9 cellular contexts compared by ENCODE assay signal in the genomic region with DNA sequence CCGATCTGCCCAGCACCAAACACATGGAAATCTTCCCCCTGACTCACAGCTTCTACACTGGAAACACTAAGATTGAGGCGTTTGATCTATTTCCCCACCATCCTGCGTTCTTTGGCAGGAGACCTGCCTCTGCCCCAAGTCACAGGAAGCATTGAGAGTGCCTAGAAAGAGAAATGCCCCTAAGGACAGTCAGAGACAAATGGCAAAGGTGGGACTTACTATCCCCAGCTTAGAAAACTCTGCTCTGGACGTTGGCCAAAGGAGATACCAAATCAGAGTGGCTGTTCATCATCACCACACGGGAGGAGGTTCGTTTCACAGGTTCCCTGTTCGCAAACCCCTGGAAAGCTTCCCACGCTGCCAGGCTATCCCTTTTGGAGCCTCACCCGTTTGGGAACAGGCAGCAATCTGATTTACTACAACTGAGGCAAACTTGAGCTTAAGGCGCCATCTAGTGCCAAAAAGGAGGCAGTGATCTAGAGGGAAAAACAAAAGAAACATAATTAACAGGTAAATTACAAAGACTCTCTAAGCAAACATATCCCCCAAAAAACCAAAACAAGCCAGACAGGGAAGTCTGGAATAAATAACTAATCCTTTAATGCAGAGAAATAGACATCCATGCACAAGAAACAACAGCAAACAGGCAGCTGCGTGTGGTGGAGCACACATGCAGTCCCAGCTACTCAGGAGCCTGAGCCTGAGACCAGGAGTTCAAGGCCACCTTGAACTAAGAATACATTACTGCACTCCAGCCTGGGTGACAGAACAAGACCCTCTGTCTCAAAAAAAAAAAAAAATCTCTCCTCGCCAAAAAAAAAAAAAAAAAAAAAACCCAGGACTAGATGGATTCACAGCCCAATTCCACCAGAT. TPM values are rescaled to one million over a fixed set of nuclear protein-coding genes. Genes with fewer than 3 reads are reported as not detected.
DNase-seq lines count a peak whose midpoint lies in the region; ATAC-seq and TF ChIP-seq lines count a peak whose summit lies in the region.
"Had no signal": no experiment of that assay in that cellular context is flagged by ENCODE, and none has a peak within 500 bp of the region (broad histone marks: within the 10 kb centered on the region; RNA-seq: fewer than 3 reads in every experiment).

No MANE protein-coding gene starts in this region.

- POLR2A ChIA-PET in PC-3 (lab: Charles Lee; ENCODE audit: unreplicated experiment): no interaction called here

- intact Hi-C loops in Calu3 (cut with micrococcal nuclease; ENCODE audit: unreplicated experiment): loop anchor here (1.0 to 5.0 kb wide), 5 partner anchors 172 to 1671 kb away; no protein-coding TSS in a partner anchor
- intact Hi-C loops in PC-3 (cut with micrococcal nuclease): loop anchor here (5.0 kb wide), 1 partner anchor 1452 kb away; no protein-coding TSS in a partner anchor
- intact Hi-C loops in uterus (cut with DNase I; ENCODE audit: low total_unique reads): no loop called here

- peak overlapping the region; percentile 29; the same call in 1 of the 2 replicates for H3K4me2 ChIP-seq in PC-3 (ENCODE audit: low read length)

- H3K4me3 ChIP-seq in HAP-1: no peak overlapping the region
- no peak overlapping the region for H3K4me3 ChIP-seq in PC-3 (ENCODE audit: low read length)
- no peak overlapping the region for H3K4me3 ChIP-seq in fibroblast of the aortic adventitia (ENCODE audit: low read depth, low read length)
- H3K4me3 ChIP-seq in uterus: no peak overlapping the region
- H3K4me3 ChIP-seq: SK-N-MC had no signal

- H3K27me3 ChIP-seq in HAP-1 (ENCODE audit: low read depth): no peaks in the 10 kb centered on the region
- peaks cover 35% of the 10 kb centered on the region for H3K27me3 ChIP-seq in PC-3 (ENCODE audit: low read length)
- H3K27me3 ChIP-seq in uterus: no peaks in the 10 kb centered on the region

- H3K9me3 ChIP-seq in HAP-1 (no peaks in the 10 kb centered on the region), PC-3 (ENCODE audit: low read length) (no peaks in the 10 kb centered on the region), uterus (no peaks in the 10 kb centered on the region)

- no peak overlapping the region for H3K4me3 Mint-ChIP-seq in Calu3 (ENCODE audit: low read depth, unreplicated experiment)

- ATAC-seq in PC-3 (peak; percentile 78), HG03025 (IDR thresholded peaks at IDR 0.05; ENCODE audit: low FRiP score, unreplicated experiment) (no peak), GM18858 (IDR thresholded peaks at IDR 0.05; ENCODE audit: unreplicated experiment) (no peak)

- in situ Hi-C loops in HAP-1 (cut with MboI; ENCODE audit: low sequenced_read_pairs): loop anchor here (25.0 kb wide), 2 partner anchors 1447 to 1672 kb away; no protein-coding TSS in a partner anchor

- no peaks in the 10 kb centered on the region for H3K36me3 ChIP-seq in HAP-1 (replicated peaks)
- no peaks in the 10 kb centered on the region for H3K36me3 ChIP-seq in PC-3 (ENCODE audit: low read depth, low read length)
- H3K36me3 ChIP-seq in uterus: no peaks in the 10 kb centered on the region

- no peaks in the 10 kb centered on the region for H4K20me1 ChIP-seq in PC-3 (ENCODE audit: low read length)

- CTCF ChIA-PET in Calu3 (lab: Charles Lee): interaction anchor here (0.5 to 1.9 kb wide), 13 partner anchors 9 to 1851 kb away, joined by 3 to 11 read pairs (median 3); no protein-coding TSS in a partner anchor
- CTCF ChIA-PET in PC-3 (lab: Charles Lee): interaction anchor here (0.8 to 1.1 kb wide), 2 partner anchors 11 to 19 kb away, joined by 3 to 4 read pairs; no protein-coding TSS in a partner anchor

- H3K4me1 ChIP-seq in HAP-1 (no peaks in the 10 kb centered on the region), PC-3 (ENCODE audit: insufficient read depth, low read length) (no peaks in the 10 kb centered on the region), uterus (no peaks in the 10 kb centered on the region)

- DNase-seq in Calu3 (peak; percentile 40), HAP-1 (ENCODE audit: low spot score in 2 of 2) (peak; percentile 33 to 34), PC-3 (peak; percentile 65), fibroblast of the aortic adventitia (ENCODE audit: low read depth) (peak; percentile 75), uterus (no peak), DMS79 (lab: John Stamatoyannopoulos, UW) (no peak)

- H3K36me3 Mint-ChIP-seq in Calu3 (ENCODE audit: insufficient read depth, unreplicated experiment): no peaks in the 10 kb centered on the region

- H3K27me3 Mint-ChIP-seq in Calu3 (ENCODE audit: unreplicated experiment): peaks cover 81% of the 10 kb centered on the region

- no peaks in the 10 kb centered on the region for H3K9me2 ChIP-seq in PC-3 (replicated peaks; ENCODE audit: low read length)

- peaks cover 6% of the 10 kb centered on the region for H3K9me3 Mint-ChIP-seq in Calu3 (ENCODE audit: low read depth, unreplicated experiment)

- peak overlapping the region; percentile 58 for H2AFZ ChIP-seq in PC-3 (ENCODE audit: low read length)

- no peaks in the 10 kb centered on the region for H3K4me1 Mint-ChIP-seq in Calu3 (ENCODE audit: low read depth, unreplicated experiment)

- H3K79me2 ChIP-seq in PC-3 (ENCODE audit: low read length): no peaks in the 10 kb centered on the region

- BruUV-seq in Calu3 (replicated peaks; lab: Mats Ljungman, UMichigan): no TSS peak
- BruUV-seq in PC-3 (replicated peaks; lab: Mats Ljungman, UMichigan): no TSS peak

- no peak overlapping the region for H3K9ac ChIP-seq in PC-3 (ENCODE audit: low read length)

- H3K27ac ChIP-seq in PC-3 (ENCODE audit: low read length) (no peak overlapping the region), uterus (no peak overlapping the region)
- H3K27ac ChIP-seq: SK-N-MC had no signal

- TF ChIP-seq CTCF in Calu3 (IDR thresholded peaks at IDR 0.05; ENCODE audit: unreplicated experiment) (peak; percentile 79), PC-3 (conservative IDR thresholded peaks at IDR 0.05; ENCODE audit: low read depth, low read length) (peak; percentile 95), fibroblast of the aortic adventitia (IDR thresholded peaks at IDR 0.05; ENCODE audit: insufficient read depth, low read length) (peak; percentile 78), uterus (IDR thresholded peaks at IDR 0.05) (no peak)

- H3F3A ChIP-seq in PC-3 (ENCODE audit: low read length, unreplicated experiment): no peaks in the 10 kb centered on the region

- H3K27ac Mint-ChIP-seq in Calu3 (ENCODE audit: unreplicated experiment): no peak overlapping the region

- TF ChIP-seq POLR2A in uterus (IDR thresholded peaks at IDR 0.05): no peak

RNA-seq across cellular contexts. Expression of a gene that starts 48.4 kb away (rescaled TPM):
- 202 and 205 TPM in 2 replicates for total RNA-seq in Calu3 (2022)
- 75.7 and 77.3 TPM in 2 replicates for total RNA-seq in PC-3 (2014; rRNA removed)
- total RNA-seq in fibroblast of the aortic adventitia (ENCODE audit: low replicate concordance): 70.8 and 72.0 TPM in 2 replicates
- total RNA-seq in uterus: 100 to 1,000 TPM in 3 of 4 donors, 10 to 100 TPM in 1; 60.3 to 153 (median 112) TPM

Comparison
In these comparisons a context has a peak if more than half of its experiments do, and no peak if none do; other contexts are left out.
1. DNase-seq: peak in Calu3 (single experiment), HAP-1 (2 of 2), PC-3 (single experiment) and fibroblast of the aortic adventitia (single experiment); none in uterus (0 of 2) and DMS79 (single experiment).
2. CTCF ChIP-seq: peak in Calu3 (single experiment), PC-3 (single experiment) and fibroblast of the aortic adventitia (single experiment); none in uterus (0 of 4).